Comparison of ENCODE assay signal across 8 cellular contexts in genomic region chr9:111896942-111897830, GRCh38. TPM values are rescaled to one million over a fixed set of nuclear protein-coding genes. Genes with fewer than 3 reads are reported as not detected.
DNase-seq lines count a peak whose midpoint lies in the region; ATAC-seq and TF ChIP-seq lines count a peak whose summit lies in the region.

No MANE protein-coding gene starts in this region.

- peak overlapping the region; percentile 94 for H3K4me3 ChIP-seq in fibroblast of mammary gland (ENCODE audit: control insufficient read depth, low read depth, low read length)
- H3K4me3 ChIP-seq in upper lobe of left lung: peak overlapping the region; percentile 79 to 98 (median 90)

- peaks cover 21 to 50% (median 39%) of the 10 kb centered on the region in 4 donors for H3K4me1 ChIP-seq in upper lobe of left lung

- no peaks in the 10 kb centered on the region for H3K36me3 ChIP-seq in upper lobe of left lung

- TF ChIP-seq POLR2A in upper lobe of left lung (IDR thresholded peaks at IDR 0.05): no peak

- no peak for TF ChIP-seq CTCF in fibroblast of mammary gland (conservative IDR thresholded peaks at IDR 0.05; ENCODE audit: control insufficient read depth, insufficient read depth, low read depth, low read length)
- no peak for TF ChIP-seq CTCF in nephron progenitor cell (IDR thresholded peaks at IDR 0.05)
- TF ChIP-seq CTCF in upper lobe of left lung (IDR thresholded peaks at IDR 0.05): peak in 2 of 6 experiments; percentile 8

- peaks cover 20% of the 10 kb centered on the region for H3K4me1 Mint-ChIP-seq in activated T-cell treated with anti-CD3 and anti-CD28 coated beads, Interleukin-2, amount 50 U/mL, for 24 hours (ENCODE audit: low read depth)
- peaks cover 5% of the 10 kb centered on the region for H3K4me1 Mint-ChIP-seq in nephron progenitor cell

- DNase-seq in activated T-cell treated with anti-CD3 and anti-CD28 coated beads for 1 hour (ENCODE audit: low read depth) (peak; percentile 45), NCI-H2227 treated with DMSO at 0.1 percent for 48 hours (lab: John Stamatoyannopoulos, UW) (peak; percentile 19), fibroblast of mammary gland (ENCODE audit: low read depth) (peak; percentile 56), nephron progenitor cell (peak; percentile 63), upper lobe of left lung (peak; percentile 66 to 93)
- no peak for DNase-seq in activated T-cell treated with anti-CD3 and anti-CD28 coated beads, Interleukin-2, amount 50 U/mL, for 1 hour
- DNase-seq in activated T-cell treated with anti-CD3 and anti-CD28 coated beads, Interleukin-2, amount 50 U/mL, for 24 hours: no peak

- H3K9me3 ChIP-seq in upper lobe of left lung: no peaks in the 10 kb centered on the region

- peak overlapping the region; percentile 89 for H3K4me3 Mint-ChIP-seq in activated T-cell treated with anti-CD3 and anti-CD28 coated beads, Interleukin-2, amount 50 U/mL, for 24 hours
- peak overlapping the region; percentile 56 for H3K4me3 Mint-ChIP-seq in nephron progenitor cell

- peaks cover 2% of the 10 kb centered on the region for H3K36me3 Mint-ChIP-seq in activated T-cell treated with anti-CD3 and anti-CD28 coated beads, Interleukin-2, amount 50 U/mL, for 24 hours (ENCODE audit: low read depth)
- H3K36me3 Mint-ChIP-seq in nephron progenitor cell (ENCODE audit: low read depth): no peaks in the 10 kb centered on the region

- no peak overlapping the region for H3K27ac Mint-ChIP-seq in activated T-cell treated with anti-CD3 and anti-CD28 coated beads, Interleukin-2, amount 50 U/mL, for 24 hours
- no peak overlapping the region for H3K27ac Mint-ChIP-seq in nephron progenitor cell

- H3K9me3 Mint-ChIP-seq in activated T-cell treated with anti-CD3 and anti-CD28 coated beads, Interleukin-2, amount 50 U/mL, for 24 hours: no peaks in the 10 kb centered on the region
- H3K9me3 Mint-ChIP-seq in nephron progenitor cell: no peaks in the 10 kb centered on the region

- ATAC-seq in HG02642 (IDR thresholded peaks at IDR 0.05; ENCODE audit: poor library complexity, unreplicated experiment) (peak; percentile 54), upper lobe of left lung (ENCODE audit: low FRiP score in 2 of 2) (peak; percentile 58 to 82)

- 1 to 2% methylated on average over 10 to 30 of the region's 73 CpGs for WGBS in upper lobe of left lung, 2 donors

- H3K27me3 ChIP-seq in upper lobe of left lung: no peaks in the 10 kb centered on the region

- no peak for TF ChIP-seq EP300 in upper lobe of left lung (IDR thresholded peaks at IDR 0.05)

- H3K27ac ChIP-seq in upper lobe of left lung: peak overlapping the region; percentile 93 to 96 (median 94)

- no peaks in the 10 kb centered on the region for H3K27me3 Mint-ChIP-seq in activated T-cell treated with anti-CD3 and anti-CD28 coated beads, Interleukin-2, amount 50 U/mL, for 24 hours
- no peaks in the 10 kb centered on the region for H3K27me3 Mint-ChIP-seq in nephron progenitor cell (ENCODE audit: low read depth, poor library complexity)

RNA-seq across cellular contexts. Expression of gene UGCG, which starts 0.6 kb away (rescaled TPM):
- total RNA-seq in upper lobe of left lung: 10 to 100 TPM; 21.4 to 79.7 (median 35.7) TPM

Comparison
In these comparisons a context has a peak if more than half of its experiments do, and no peak if none do; other contexts are left out.
1. DNase-seq: peak in activated T-cell treated with anti-CD3 and anti-CD28 coated beads for 1 hour (single experiment), NCI-H2227 treated with DMSO at 0.1 percent for 48 hours (single experiment), fibroblast of mammary gland (single experiment), nephron progenitor cell (single experiment) and upper lobe of left lung (2 of 2); none in activated T-cell treated with anti-CD3 and anti-CD28 coated beads, Interleukin-2, amount 50 U/mL, for 1 hour (single experiment) and activated T-cell treated with anti-CD3 and anti-CD28 coated beads, Interleukin-2, amount 50 U/mL, for 24 hours (single experiment).